Comparison of ENCODE assay signal across 11 cellular contexts in genomic region chr2:84846041-84846663, GRCh38. TPM values are rescaled to one million over a fixed set of nuclear protein-coding genes. Genes with fewer than 3 reads are reported as not detected.
DNase-seq lines count a peak whose midpoint lies in the region; ATAC-seq and TF ChIP-seq lines count a peak whose summit lies in the region.
"Had no signal": no experiment of that assay in that cellular context is flagged by ENCODE, and none has a peak within 500 bp of the region (broad histone marks: within the 10 kb centered on the region; RNA-seq: fewer than 3 reads in every experiment).

No MANE protein-coding gene starts in this region.

- no peaks in the 10 kb centered on the region for H3K9me3 ChIP-seq in CD4-positive, alpha-beta T cell (ENCODE audit: control insufficient read depth, low read length)
- H3K9me3 ChIP-seq in KOPT-K1 (ENCODE audit: insufficient read depth, low read length, poor library complexity, severe bottlenecking), result no peaks in the 10 kb centered on the region
- H3K9me3 ChIP-seq in mucosa of descending colon, result no peaks in the 10 kb centered on the region

- H3K27me3 Mint-ChIP-seq in CD4-positive, alpha-beta T cell, result no peaks in the 10 kb centered on the region
- H3K27me3 Mint-ChIP-seq in activated naive CD8-positive, alpha-beta T cell treated with anti-CD3 and anti-CD28 coated beads, Interleukin-2, amount 50 U/mL, for 24 hours, result no peaks in the 10 kb centered on the region

- H3K36me3 Mint-ChIP-seq in CD4-positive, alpha-beta T cell (ENCODE audit: low read depth), result peaks cover 64% of the 10 kb centered on the region
- peaks cover 18% of the 10 kb centered on the region for H3K36me3 Mint-ChIP-seq in activated naive CD8-positive, alpha-beta T cell treated with anti-CD3 and anti-CD28 coated beads, Interleukin-2, amount 50 U/mL, for 24 hours (ENCODE audit: low read depth)

- H3K27ac ChIP-seq in CD4-positive, alpha-beta T cell (ENCODE audit: low read depth, low read length), result peak overlapping the region; percentile 90
- H3K27ac ChIP-seq in KOPT-K1 (ENCODE audit: low read depth, low read length, poor library complexity, severe bottlenecking), result peak overlapping the region; percentile 61

- H3K4me1 Mint-ChIP-seq in CD4-positive, alpha-beta T cell (ENCODE audit: low read depth), result peaks cover 95% of the 10 kb centered on the region
- peaks cover 92% of the 10 kb centered on the region for H3K4me1 Mint-ChIP-seq in activated naive CD8-positive, alpha-beta T cell treated with anti-CD3 and anti-CD28 coated beads, Interleukin-2, amount 50 U/mL, for 24 hours

- peak in 5 of 10 experiments; percentile 22 to 63 (median 52) for DNase-seq in CD4-positive, alpha-beta T cell
- no peak for DNase-seq in activated naive CD8-positive, alpha-beta T cell treated with anti-CD3 and anti-CD28 coated beads, Interleukin-2, amount 50 U/mL, for 24 hours
- no peak for DNase-seq in mucosa of descending colon
- no peak for DNase-seq in NCI-H2227 (lab: John Stamatoyannopoulos, UW; ENCODE audit: unreplicated experiment)
- no peak for DNase-seq in AG08395 (ENCODE audit: low spot score)
- no peak for DNase-seq in NCI-H2081 treated with DMSO at 0.1 percent for 48 hours (lab: John Stamatoyannopoulos, UW)
- DNase-seq: SHP77 had no signal

- H3K4me3 Mint-ChIP-seq in CD4-positive, alpha-beta T cell, result peak overlapping the region; percentile 84
- peak overlapping the region; percentile 34 for H3K4me3 Mint-ChIP-seq in activated naive CD8-positive, alpha-beta T cell treated with anti-CD3 and anti-CD28 coated beads, Interleukin-2, amount 50 U/mL, for 24 hours

- POLR2A ChIA-PET in CD4-positive, alpha-beta T cell (lab: Charles Lee), result interaction anchor here (0.7 to 10.7 kb wide), 34 partner anchors 9 to 197 kb away, joined by 3 to 138 read pairs (median 5); partner anchors contain the start of genes KCMF1, TMSB10 and TRABD2A

- intact Hi-C loops in CD4-positive, alpha-beta T cell (cut with DNase I, micrococcal nuclease), result loop anchor here in 1 of 2 experiments (1.0 to 2.0 kb wide), 5 partner anchors 9 to 63 kb away; no protein-coding TSS in a partner anchor
- intact Hi-C loops in mucosa of descending colon (cut with DNase I, micrococcal nuclease), result no loop called here

- H3K4me3 ChIP-seq in mucosa of descending colon, result no peak overlapping the region
- H3K4me3 ChIP-seq: lung had no signal

- H3K27me3 ChIP-seq in CD4-positive, alpha-beta T cell (ENCODE audit: control insufficient read depth, insufficient read depth, low read length), result no peaks in the 10 kb centered on the region

- peak; percentile 66 for ATAC-seq in CD4-positive, alpha-beta T cell (ENCODE audit: poor library complexity)
- ATAC-seq in activated naive CD8-positive, alpha-beta T cell treated with anti-CD3 and anti-CD28 coated beads, Interleukin-2, amount 50 U/mL, for 24 hours, result peak; percentile 45
- ATAC-seq in mucosa of descending colon (peak; percentile 45), HG03196 (IDR thresholded peaks at IDR 0.05; ENCODE audit: unreplicated experiment) (no peak)
- ATAC-seq: HCT116 had no signal

- H3K9me3 Mint-ChIP-seq in CD4-positive, alpha-beta T cell, result no peaks in the 10 kb centered on the region
- no peaks in the 10 kb centered on the region for H3K9me3 Mint-ChIP-seq in activated naive CD8-positive, alpha-beta T cell treated with anti-CD3 and anti-CD28 coated beads, Interleukin-2, amount 50 U/mL, for 24 hours

- TF ChIP-seq CTCF in CD4-positive, alpha-beta T cell (IDR thresholded peaks at IDR 0.05), result no peak
- no peak for TF ChIP-seq CTCF in mucosa of descending colon (IDR thresholded peaks at IDR 0.05)

- no peaks in the 10 kb centered on the region for H3K36me3 ChIP-seq in KOPT-K1 (ENCODE audit: insufficient read depth, low read length)
- no peaks in the 10 kb centered on the region for H3K36me3 ChIP-seq in mucosa of descending colon (ENCODE audit: low read depth)

- H3K4me1 ChIP-seq in mucosa of descending colon (ENCODE audit: low read depth), result peaks cover 26% of the 10 kb centered on the region

- CTCF ChIA-PET in CD4-positive, alpha-beta T cell (lab: Charles Lee), result interaction anchor here (1.0 to 3.0 kb wide), 4 partner anchors 17 to 80 kb away, joined by 3 to 16 read pairs (median 4); no protein-coding TSS in a partner anchor

- peak overlapping the region; percentile 96 for H3K27ac Mint-ChIP-seq in CD4-positive, alpha-beta T cell
- peak overlapping the region; percentile 85 for H3K27ac Mint-ChIP-seq in activated naive CD8-positive, alpha-beta T cell treated with anti-CD3 and anti-CD28 coated beads, Interleukin-2, amount 50 U/mL, for 24 hours

RNA-seq across cellular contexts. Expression of gene TRABD2A, which starts 34.7 kb away (rescaled TPM):
- 100 to 1,000 TPM; 166 to 170 TPM for total RNA-seq in CD4-positive, alpha-beta T cell
- 100 to 1,000 TPM in 1 of 3 donors, 10 to 100 TPM in 2; 40.2 to 132 (median 63.2) TPM for total RNA-seq in mucosa of descending colon

RNA-seq across cellular contexts. Expression of gene TMSB10, which starts 59.3 kb away (rescaled TPM):
- total RNA-seq in CD4-positive, alpha-beta T cell, result 1,000 to 10,000 TPM; 1,969 to 2,001 TPM
- total RNA-seq in mucosa of descending colon, result 1,000 to 10,000 TPM in 2 of 3 donors, 100 to 1,000 TPM in 1; 798 to 2,724 (median 1,605) TPM
